In the genomic region with DNA sequence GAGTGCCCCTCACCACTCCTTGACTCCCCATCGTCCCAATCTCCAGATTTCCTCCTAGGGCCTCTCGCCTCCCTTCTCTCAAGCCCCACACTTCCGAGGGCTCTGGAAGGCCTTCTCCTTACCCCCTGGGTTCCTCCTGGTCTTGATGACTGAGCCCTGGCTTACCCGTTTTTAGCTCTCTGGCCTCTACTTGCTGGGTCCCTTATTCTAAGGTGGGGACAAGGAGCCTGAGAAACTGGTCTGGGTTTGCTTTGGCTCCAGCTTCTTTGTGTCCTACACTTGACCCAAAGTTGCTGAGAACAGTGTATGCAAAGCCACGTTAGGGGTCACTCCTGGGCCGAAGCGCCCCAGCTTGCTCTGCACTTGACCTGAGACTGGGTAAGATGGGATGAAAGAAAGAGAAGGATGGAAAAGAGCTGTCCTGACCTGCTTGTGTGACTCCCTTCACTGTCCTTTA, we compare ENCODE assay signal across 8 cellular contexts. TPM values are rescaled to one million over a fixed set of nuclear protein-coding genes. Genes with fewer than 3 reads are reported as not detected.
DNase-seq lines count a peak whose midpoint lies in the region; ATAC-seq and TF ChIP-seq lines count a peak whose summit lies in the region.

No MANE protein-coding gene starts in this region.

- TF ChIP-seq CTCF in fibroblast of villous mesenchyme (IDR thresholded peaks at IDR 0.05; ENCODE audit: insufficient read depth, low read depth, low read length) (no peak), osteoblast (IDR thresholded peaks at IDR 0.05; ENCODE audit: extremely low read depth, low read depth, low read length) (no peak)

- H3K27me3 ChIP-seq in osteoblast (ENCODE audit: insufficient read depth, low read length): no peaks in the 10 kb centered on the region

- H3K4me1 ChIP-seq in osteoblast (ENCODE audit: insufficient read depth, low read length): peaks cover 13% of the 10 kb centered on the region

- H3K79me2 ChIP-seq in osteoblast (ENCODE audit: insufficient read depth, low read length): peaks cover 55% of the 10 kb centered on the region

- H3K4me3 ChIP-seq in fibroblast of villous mesenchyme (ENCODE audit: low read depth, low read length) (peak overlapping the region; percentile 82), osteoblast (ENCODE audit: insufficient read depth, low read length) (peak overlapping the region; percentile 81)

- peaks cover 2% of the 10 kb centered on the region for H4K20me1 ChIP-seq in osteoblast (ENCODE audit: insufficient read depth, low read length)

- peak overlapping the region; percentile 90 for H3K4me2 ChIP-seq in osteoblast (ENCODE audit: insufficient read depth, low read length)

- peak overlapping the region; percentile 79 for H3K27ac ChIP-seq in osteoblast (ENCODE audit: low read depth, low read length)

- peak; percentile 26 for ATAC-seq in HG03159 (IDR thresholded peaks at IDR 0.05; ENCODE audit: unreplicated experiment)

- H3K9me3 ChIP-seq in osteoblast (ENCODE audit: low read depth, low read length): no peaks in the 10 kb centered on the region

- H3K36me3 ChIP-seq in osteoblast (ENCODE audit: insufficient read depth, low read length): no peaks in the 10 kb centered on the region

- DNase-seq in activated effector memory CD4-positive, alpha-beta T cell treated with anti-CD3 and anti-CD28 coated beads, Interleukin-2, amount 50 U/mL, for 16 hours: peak; percentile 67
- DNase-seq in activated effector memory CD4-positive, alpha-beta T cell treated with Interleukin-2 at 50 U/mL for 16 hours: no peak
- DNase-seq in activated CD4-positive, alpha-beta T cell treated with anti-CD3 and anti-CD28 coated beads, Interleukin-2, amount 50 U/mL, for 48 hours: peak; percentile 8 to 21
- DNase-seq in fibroblast of villous mesenchyme (ENCODE audit: low read depth): no peak
- peak; percentile 71 for DNase-seq in osteoblast (ENCODE audit: insufficient read length, low spot score, missing footprints)
- DNase-seq in GM19240 (ENCODE audit: insufficient read length, low spot score): no peak
- DNase-seq in NCI-H1417 (lab: John Stamatoyannopoulos, UW): no peak

- H2AFZ ChIP-seq in osteoblast (ENCODE audit: low read length): peak overlapping the region; percentile 96

RNA-seq across cellular contexts. Expression of a gene that starts 0.8 kb away (rescaled TPM):
- total RNA-seq in fibroblast of villous mesenchyme (20.3 and 20.6 TPM in 2 replicates), osteoblast (18.3 and 19.2 TPM in 2 replicates)

RNA-seq across cellular contexts. Expression of a gene that starts 16.7 kb away (rescaled TPM):
- 59.2 and 63.1 TPM in 2 replicates for total RNA-seq in fibroblast of villous mesenchyme
- 34.5 and 40.9 TPM in 2 replicates for total RNA-seq in osteoblast

Comparison
In these comparisons a context has a peak if more than half of its experiments do, and no peak if none do; other contexts are left out.
1. DNase-seq: peak in activated effector memory CD4-positive, alpha-beta T cell treated with anti-CD3 and anti-CD28 coated beads, Interleukin-2, amount 50 U/mL, for 16 hours (single experiment), activated CD4-positive, alpha-beta T cell treated with anti-CD3 and anti-CD28 coated beads, Interleukin-2, amount 50 U/mL, for 48 hours (2 of 2) and osteoblast (single experiment); none in activated effector memory CD4-positive, alpha-beta T cell treated with Interleukin-2 at 50 U/mL for 16 hours (single experiment), fibroblast of villous mesenchyme (single experiment), GM19240 (single experiment) and NCI-H1417 (0 of 3).